Comparison of ENCODE assay signal across 16 cellular contexts in genomic region chr10:28796606-28797512, GRCh38.
DNase-seq lines count a peak whose midpoint lies in the region; ATAC-seq and TF ChIP-seq lines count a peak whose summit lies in the region.
"Had no signal": no experiment of that assay in that cellular context is flagged by ENCODE, and none has a peak within 500 bp of the region (broad histone marks: within the 10 kb centered on the region; RNA-seq: fewer than 3 reads in every experiment).

No MANE protein-coding gene starts in this region.

- no peak overlapping the region for H3K4me3 ChIP-seq in coronary artery

- no peak overlapping the region for H3K4me3 Mint-ChIP-seq in endothelial cell (ENCODE audit: unreplicated experiment)
- no peak overlapping the region for H3K4me3 Mint-ChIP-seq in activated CD8-positive, alpha-beta T cell treated with anti-CD3 and anti-CD28 coated beads, Interleukin-2, amount 10 ng/mL, durations not matched to agents 7 days and 5 days
- H3K4me3 Mint-ChIP-seq: H9 had no signal

- no peaks in the 10 kb centered on the region for H3K27me3 Mint-ChIP-seq in endothelial cell (ENCODE audit: unreplicated experiment)
- H3K27me3 Mint-ChIP-seq in activated CD8-positive, alpha-beta T cell treated with anti-CD3 and anti-CD28 coated beads, Interleukin-2, amount 10 ng/mL, durations not matched to agents 7 days and 5 days (ENCODE audit: low read depth) = peaks cover 6% of the 10 kb centered on the region

- H3K27ac ChIP-seq in coronary artery = peak overlapping the region; percentile 14 to 59
- H3K27ac ChIP-seq: KMS-11, neutrophil had no signal

- H3K27ac Mint-ChIP-seq in endothelial cell (ENCODE audit: unreplicated experiment) = no peak overlapping the region
- no peak overlapping the region for H3K27ac Mint-ChIP-seq in activated CD8-positive, alpha-beta T cell treated with anti-CD3 and anti-CD28 coated beads, Interleukin-2, amount 10 ng/mL, durations not matched to agents 7 days and 5 days
- H3K27ac Mint-ChIP-seq: H9 had no signal

- TF ChIP-seq CTCF in coronary artery (IDR thresholded peaks at IDR 0.05) (no peak), endothelial cell (IDR thresholded peaks at IDR 0.05; ENCODE audit: unreplicated experiment) (no peak)

- no peaks in the 10 kb centered on the region for H3K36me3 Mint-ChIP-seq in endothelial cell (ENCODE audit: low read depth, unreplicated experiment)
- H3K36me3 Mint-ChIP-seq in activated CD8-positive, alpha-beta T cell treated with anti-CD3 and anti-CD28 coated beads, Interleukin-2, amount 10 ng/mL, durations not matched to agents 7 days and 5 days (ENCODE audit: low read depth) = no peaks in the 10 kb centered on the region

- H3K4me1 Mint-ChIP-seq in endothelial cell (ENCODE audit: unreplicated experiment) = peaks cover 7% of the 10 kb centered on the region
- H3K4me1 Mint-ChIP-seq in activated CD8-positive, alpha-beta T cell treated with anti-CD3 and anti-CD28 coated beads, Interleukin-2, amount 10 ng/mL, durations not matched to agents 7 days and 5 days (ENCODE audit: low read depth) = no peaks in the 10 kb centered on the region

- no peaks in the 10 kb centered on the region for H3K9me3 Mint-ChIP-seq in endothelial cell (ENCODE audit: unreplicated experiment)
- H3K9me3 Mint-ChIP-seq in activated CD8-positive, alpha-beta T cell treated with anti-CD3 and anti-CD28 coated beads, Interleukin-2, amount 10 ng/mL, durations not matched to agents 7 days and 5 days (ENCODE audit: insufficient read depth) = no peaks in the 10 kb centered on the region
- H3K9me3 Mint-ChIP-seq: H9 had no signal

- CTCF ChIA-PET in activated CD8-positive, alpha-beta T cell treated with anti-CD3 and anti-CD28 coated beads, Interleukin-2, amount 10 ng/mL, durations not matched to agents 7 days and 5 days (lab: Charles Lee) = no interaction called here

- DNase-seq in A172 (ENCODE audit: low spot score) (peak; percentile 58), HUDEP-2 (lab: John Stamatoyannopoulos, UW; ENCODE audit: unreplicated experiment in 76 of 76) (peak in 52 of 76 experiments; percentile 0 to 79 (median 19)), coronary artery (ENCODE audit: low spot score) (peak; percentile 83), left lobe of liver (ENCODE audit: low spot score) (peak; percentile 83), endothelial cell (ENCODE audit: low spot score) (no peak), DMS153 (lab: John Stamatoyannopoulos, UW) (no peak)
- DNase-seq in activated CD8-positive, alpha-beta T cell treated with anti-CD3 and anti-CD28 coated beads, Interleukin-2, amount 10 ng/mL, durations not matched to agents 7 days and 5 days = no peak
- DNase-seq in activated CD4-positive, CD25-positive, alpha-beta regulatory T cell treated with anti-CD3 and anti-CD28 coated beads, Interleukin-2, amount 50 U/mL, for 72 hours = no peak
- DNase-seq: activated CD4-positive, alpha-beta T cell treated with anti-CD3 and anti-CD28 coated beads, Interleukin-2, amount 50 U/mL, for 48 hours; activated effector memory CD4-positive, alpha-beta T cell treated with Interleukin-2 at 50 U/mL for 16 hours; H9; NCI-H2081; stimulated activated CD8-positive, alpha-beta memory T cell treated with anti-CD3 and anti-CD28 coated beads, Interleukin-4, amount 100 ng/mL, for 48 hours; T-helper 1 cell had no signal

- ATAC-seq in left lobe of liver = peak; percentile 66
- no peak for ATAC-seq in activated CD8-positive, alpha-beta T cell treated with anti-CD3 and anti-CD28 coated beads, Interleukin-2, amount 10 ng/mL, durations not matched to agents 7 days and 5 days

- POLR2A ChIA-PET in activated CD8-positive, alpha-beta T cell treated with anti-CD3 and anti-CD28 coated beads, Interleukin-2, amount 10 ng/mL, durations not matched to agents 7 days and 5 days (lab: Charles Lee) = no interaction called here

Comparison
In these comparisons a context has a peak if more than half of its experiments do, and no peak if none do; other contexts are left out.
1. DNase-seq: peak in A172 (single experiment), HUDEP-2 (52 of 76), coronary artery (single experiment) and left lobe of liver (single experiment); none in endothelial cell (single experiment), activated CD8-positive, alpha-beta T cell treated with anti-CD3 and anti-CD28 coated beads, Interleukin-2, amount 10 ng/mL, durations not matched to agents 7 days and 5 days (single experiment), DMS153 (single experiment) and activated CD4-positive, CD25-positive, alpha-beta regulatory T cell treated with anti-CD3 and anti-CD28 coated beads, Interleukin-2, amount 50 U/mL, for 72 hours (single experiment).